In the genomic region with DNA sequence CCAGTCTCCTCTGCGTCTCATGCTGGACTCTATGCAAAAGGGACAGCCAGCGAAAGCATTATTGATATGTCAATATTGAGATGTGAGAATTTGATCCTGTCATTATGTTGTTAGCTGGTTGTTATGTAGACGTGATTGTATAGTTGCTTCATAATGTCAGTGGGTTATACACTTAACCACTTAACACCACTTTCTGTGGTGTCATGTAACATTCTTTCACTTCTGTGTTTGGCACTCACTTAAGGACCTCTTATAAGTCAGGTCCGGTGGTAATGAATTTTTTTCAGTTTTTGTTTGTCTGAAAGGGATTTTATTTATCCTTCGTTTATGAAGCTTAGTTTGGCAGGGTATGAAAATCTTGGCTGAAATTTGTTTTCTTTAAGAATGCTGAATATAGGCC, we compare ENCODE assay signal across 27 cellular contexts. TPM values are rescaled to one million over a fixed set of nuclear protein-coding genes. Genes with fewer than 3 reads are reported as not detected.
DNase-seq lines count a peak whose midpoint lies in the region; ATAC-seq, FAIRE-seq and TF ChIP-seq lines count a peak whose summit lies in the region.
"Had no signal": no experiment of that assay in that cellular context is flagged by ENCODE, and none has a peak within 500 bp of the region (broad histone marks: within the 10 kb centered on the region; RNA-seq: fewer than 3 reads in every experiment).

No MANE protein-coding gene starts in this region.

- no peak overlapping the region for H3K4me3 ChIP-seq in A549
- H3K4me3 ChIP-seq in Karpas-422 (ENCODE audit: low read length): no peak overlapping the region
- H3K4me3 ChIP-seq: BLaER1, GM23338, PC-9, SJCRH30 had no signal

- H3K27ac ChIP-seq in A549 (no peak overlapping the region), Karpas-422 (ENCODE audit: low read length) (no peak overlapping the region)
- H3K27ac ChIP-seq: BLaER1, PC-9, RWPE1, SJCRH30 had no signal

- no peaks in the 10 kb centered on the region for H3K79me2 ChIP-seq in Karpas-422 (ENCODE audit: low read length)

- peak overlapping the region; percentile 98 for H3K27ac Mint-ChIP-seq in dendritic cell treated with granulocyte-macrophage colony-stimulating factor and Interleukin-4, amounts not matched to agents 40 ng/mL and 50 ng/mL, for 4 days
- H3K27ac Mint-ChIP-seq: GM23338, IgD-negative memory B cell had no signal

- TF ChIP-seq EP300 in A549 (IDR thresholded peaks at IDR 0.05): no peak

- H3K4me1 ChIP-seq in A549 (no peaks in the 10 kb centered on the region), Karpas-422 (ENCODE audit: low read length) (peaks cover 35% of the 10 kb centered on the region)
- H3K4me1 ChIP-seq: SJCRH30 had no signal

- H3K36me3 Mint-ChIP-seq in dendritic cell treated with granulocyte-macrophage colony-stimulating factor and Interleukin-4, amounts not matched to agents 40 ng/mL and 50 ng/mL, for 4 days (ENCODE audit: low read depth): peaks cover 49% of the 10 kb centered on the region

- FAIRE-seq in A549 (lab: Jason Lieb, UNC): peak; percentile 32
- FAIRE-seq: D721Med, GM12892, GM18507, HTR-8/SVneo had no signal

- H2AFZ ChIP-seq in Karpas-422 (ENCODE audit: low read length): 0 out of 2 replicates have a peak overlapping the region, but pooled peaks have one; percentile 0
- H2AFZ ChIP-seq: GM23338, PC-9 had no signal

- H3K36me3 ChIP-seq in Karpas-422 (ENCODE audit: insufficient read depth, low read length): no peaks in the 10 kb centered on the region
- H3K36me3 ChIP-seq: BLaER1, SJCRH30 had no signal

- H4K20me1 ChIP-seq in Karpas-422 (ENCODE audit: insufficient read depth, low read depth, low read length): no peaks in the 10 kb centered on the region
- H4K20me1 ChIP-seq: BLaER1 had no signal

- WGBS in A549 (ENCODE audit: missing lambda C conversion rate): 12% methylated on average over 5 of the region's 5 CpGs

- H3K9me3 ChIP-seq in A549 (peaks cover 21% of the 10 kb centered on the region), Karpas-422 (ENCODE audit: low read length) (no peaks in the 10 kb centered on the region)
- H3K9me3 ChIP-seq: SJCRH30 had no signal

- no peaks in the 10 kb centered on the region for H3K27me3 Mint-ChIP-seq in dendritic cell treated with granulocyte-macrophage colony-stimulating factor and Interleukin-4, amounts not matched to agents 40 ng/mL and 50 ng/mL, for 4 days

- H3K9me3 Mint-ChIP-seq in dendritic cell treated with granulocyte-macrophage colony-stimulating factor and Interleukin-4, amounts not matched to agents 40 ng/mL and 50 ng/mL, for 4 days: no peaks in the 10 kb centered on the region
- H3K9me3 Mint-ChIP-seq: GM23338 had no signal

- H3K9me2 ChIP-seq in Karpas-422 (replicated peaks; ENCODE audit: insufficient read depth, low read length): no peaks in the 10 kb centered on the region

- DNase-seq in A549 (ENCODE audit: low read depth in 1 of 2, low spot score in 1 of 2): no peak
- DNase-seq in Karpas-422: peak; percentile 57
- peak; percentile 84 for DNase-seq in NCI-H748 treated with DMSO at 0.1 percent for 48 hours (lab: John Stamatoyannopoulos, UW)
- DNase-seq in activated CD4-positive, alpha-beta T cell treated with anti-CD3 and anti-CD28 coated beads, Interleukin-2, amount 50 U/mL, for 1 hour: no peak
- no peak for DNase-seq in left cardiac atrium
- no peak for DNase-seq in Kasumi-1 (lab: John Stamatoyannopoulos, UW)
- DNase-seq: DMS79, HCEC 1CT, NCI-H1417 treated with DMSO at 0.1 percent for 48 hours, NCI-H2081, NCI-H226, NCI-H524, PC-9, SJCRH30 had no signal

- TF ChIP-seq CTCF in A549 (IDR thresholded peaks at IDR 0.05): no peak

- peaks cover 87% of the 10 kb centered on the region for H3K4me1 Mint-ChIP-seq in dendritic cell treated with granulocyte-macrophage colony-stimulating factor and Interleukin-4, amounts not matched to agents 40 ng/mL and 50 ng/mL, for 4 days (ENCODE audit: low read depth)

- CTCF ChIA-PET in A549 (lab: Yijun Ruan, JAX): interaction anchor here (0.9 to 1.9 kb wide), 3 partner anchors 9 to 33 kb away, joined by 3 to 4 read pairs (median 3); no protein-coding TSS in a partner anchor

- no peak overlapping the region for H3K4me3 Mint-ChIP-seq in dendritic cell treated with granulocyte-macrophage colony-stimulating factor and Interleukin-4, amounts not matched to agents 40 ng/mL and 50 ng/mL, for 4 days
- H3K4me3 Mint-ChIP-seq: GM23338, IgD-negative memory B cell had no signal

- no peak overlapping the region for H3K9ac ChIP-seq in Karpas-422 (ENCODE audit: low read length)
- H3K9ac ChIP-seq: BLaER1 had no signal

- intact Hi-C loops in dendritic cell treated with granulocyte-macrophage colony-stimulating factor and Interleukin-4, amounts not matched to agents 40 ng/mL and 50 ng/mL, for 4 days (cut with micrococcal nuclease): no loop called here
- intact Hi-C loops in left cardiac atrium (cut with DNase I): no loop called here

- TF ChIP-seq RAD21 in A549 (conservative IDR thresholded peaks at IDR 0.05 in 1 of 2, IDR thresholded peaks at IDR 0.05 in 1 of 2): no peak

- no peak for TF ChIP-seq POLR2A in A549 (IDR thresholded peaks at IDR 0.05; ENCODE audit: low read length)

- ATAC-seq in A549: no peak
- no peak for ATAC-seq in HG03108 (IDR thresholded peaks at IDR 0.05; ENCODE audit: unreplicated experiment)
- no peak for ATAC-seq in left cardiac atrium
- ATAC-seq: GM23338 had no signal

- POLR2A ChIA-PET in A549 (lab: Yijun Ruan, JAX): no interaction called here

- H3K4me2 ChIP-seq in A549: no peak overlapping the region
- H3K4me2 ChIP-seq in Karpas-422 (ENCODE audit: low read depth, low read length, poor library complexity, severe bottlenecking): peak overlapping the region; percentile 2
- H3K4me2 ChIP-seq: BLaER1, GM23338, PC-9 had no signal

- H3K27me3 ChIP-seq in Karpas-422 (ENCODE audit: low read length): no peaks in the 10 kb centered on the region
- H3K27me3 ChIP-seq: BLaER1 had no signal

TF ChIP-seq in A549, 52 proteins besides CTCF, POLR2A, EP300 and RAD21:
- no peak for TF ChIP-seq TFCP2L1 (CRISPR knock-in tag; IDR thresholded peaks at IDR 0.05)
- TF ChIP-seq CHD4 (IDR thresholded peaks at IDR 0.05; ENCODE audit: borderline replicate concordance): no peak
- no peak for TF ChIP-seq GATA3 (IDR thresholded peaks at IDR 0.05; ENCODE audit: borderline replicate concordance)
- TF ChIP-seq ZC3H11A (IDR thresholded peaks at IDR 0.05): no peak
- TF ChIP-seq EHF (CRISPR knock-in tag; IDR thresholded peaks at IDR 0.05): no peak
- no peak for TF ChIP-seq CBX8 (IDR thresholded peaks at IDR 0.05)
- TF ChIP-seq PHF8 (IDR thresholded peaks at IDR 0.05; ENCODE audit: borderline replicate concordance, low read depth): no peak
- no peak for TF ChIP-seq HOXB13 (CRISPR knock-in tag; IDR thresholded peaks at IDR 0.05; ENCODE audit: low read depth)
- no peak for TF ChIP-seq EHMT2 (IDR thresholded peaks at IDR 0.05; ENCODE audit: low read depth)
- TF ChIP-seq HES2 (IDR thresholded peaks at IDR 0.05): no peak
- TF ChIP-seq HEYL (CRISPR knock-in tag; IDR thresholded peaks at IDR 0.05): no peak
- TF ChIP-seq NFE2L2 (conservative IDR thresholded peaks at IDR 0.05; ENCODE audit: low read length): no peak
- TF ChIP-seq RNF2 (IDR thresholded peaks at IDR 0.05; ENCODE audit: borderline replicate concordance, low read depth): no peak
- TF ChIP-seq FOSB (CRISPR knock-in tag; IDR thresholded peaks at IDR 0.05): no peak
- no peak for TF ChIP-seq RCOR1 (IDR thresholded peaks at IDR 0.05; ENCODE audit: low read depth, low read length)
- TF ChIP-seq CBX2 (IDR thresholded peaks at IDR 0.05; ENCODE audit: borderline replicate concordance, low read depth): no peak
- no peak for TF ChIP-seq NPAS2 (CRISPR knock-in tag; IDR thresholded peaks at IDR 0.05; ENCODE audit: borderline replicate concordance)

RNA-seq across cellular contexts. Expression of gene SIGLEC7, which starts 7.1 kb away (rescaled TPM):
- polyA plus RNA-seq in A549 (2011; rRNA removed) (not detected in 2 replicates), A549 (2017; fragmentation: RNase III; extraction: RNeasy Plus Mini Kit Qiagen cat#74134 plus additional on column Dnase treatment) (not detected in 3 replicates)
- polyA plus RNA-seq in A549 (2012; cell fraction: cytosol; rRNA removed): not detected in 2 replicates
- polyA plus RNA-seq in A549 (2012; cell fraction: nucleus; rRNA removed): not detected in 2 replicates
- polyA minus RNA-seq in A549 (2011; rRNA and poly(A)+ RNA removed): not detected in 2 replicates
- not detected in 2 replicates for total RNA-seq in Karpas-422 (2014; rRNA removed; shearing (Covaris generic); ENCODE audit: low replicate concordance)
- 1 to 10 TPM; 1.6 to 2.2 TPM for total RNA-seq in left cardiac atrium
- total RNA-seq: A673; GM23338; LHCN-M2; PC-9; SJCRH30; T-helper 1 cell treated with Interleukin-12 subunit alpha and Interleukin-12 subunit beta and Interleukin-4 antibody, amounts not matched to agents 30 ng/mL and 1 ng/mL, for 36 hours had no signal
- polyA plus RNA-seq: GM23338, IgD-negative memory B cell had no signal

RNA-seq across cellular contexts. Expression of gene SIGLEC9, which starts 10.3 kb away (rescaled TPM):
- polyA plus RNA-seq in A549 (2011; rRNA removed) (not detected in 2 replicates), A549 (2017; fragmentation: RNase III; extraction: RNeasy Plus Mini Kit Qiagen cat#74134 plus additional on column Dnase treatment) (not detected in 3 replicates)
- polyA plus RNA-seq in A549 (2012; cell fraction: cytosol; rRNA removed): not detected in 2 replicates
- polyA plus RNA-seq in A549 (2012; cell fraction: nucleus; rRNA removed): not detected in 2 replicates
- polyA minus RNA-seq in A549 (2011; rRNA and poly(A)+ RNA removed): not detected in 2 replicates
- total RNA-seq in Karpas-422 (2014; rRNA removed; shearing (Covaris generic); ENCODE audit: low replicate concordance): 0.14 TPM in 1 of 2 replicates, not detected in the other
- total RNA-seq in left cardiac atrium: 1 to 10 TPM; 5.1 to 6.6 TPM
- total RNA-seq: A673, GM23338, LHCN-M2, PC-9, SJCRH30 had no signal
- polyA plus RNA-seq: GM23338 had no signal

RNA-seq across cellular contexts. Expression of gene CTU1, which starts 26.8 kb away (rescaled TPM):
- polyA plus RNA-seq in A549 (2011; rRNA removed) (4.1 and 4.5 TPM in 2 replicates), A549 (2017; fragmentation: RNase III; extraction: RNeasy Plus Mini Kit Qiagen cat#74134 plus additional on column Dnase treatment) (7.0 to 7.4 TPM (median 7.3 TPM) in 3 replicates)
- 12.7 and 18.3 TPM in 2 replicates for polyA plus RNA-seq in A549 (2012; cell fraction: cytosol; rRNA removed)
- 23.6 and 38.1 TPM in 2 replicates for polyA plus RNA-seq in A549 (2012; cell fraction: nucleus; rRNA removed)
- polyA minus RNA-seq in A549 (2011; rRNA and poly(A)+ RNA removed): 6.0 and 6.5 TPM in 2 replicates
- total RNA-seq in Karpas-422 (2014; rRNA removed; shearing (Covaris generic); ENCODE audit: low replicate concordance): 3.2 and 25.5 TPM in 2 replicates
- total RNA-seq in left cardiac atrium: 1 to 10 TPM; 5.3 to 6.0 TPM

RNA-seq across cellular contexts. Expression of gene KLK14, which starts 52.3 kb away (rescaled TPM):
- 0.14 and 0.22 TPM in 2 replicates for polyA plus RNA-seq in A549 (2011; rRNA removed)
- polyA plus RNA-seq in A549 (2012; cell fraction: cytosol; rRNA removed): 0.19 and 0.23 TPM in 2 replicates
- 1.1 and 2.8 TPM in 2 replicates for polyA plus RNA-seq in A549 (2012; cell fraction: nucleus; rRNA removed)
- polyA plus RNA-seq in A549 (2017; fragmentation: RNase III; extraction: RNeasy Plus Mini Kit Qiagen cat#74134 plus additional on column Dnase treatment): 0.22 to 0.44 TPM in 2 of 3 replicates, not detected in the other
- polyA minus RNA-seq in A549 (2011; rRNA and poly(A)+ RNA removed): not detected in 2 replicates
- 0.48 TPM in 1 of 2 replicates, not detected in the other for total RNA-seq in Karpas-422 (2014; rRNA removed; shearing (Covaris generic); ENCODE audit: low replicate concordance)
- under 1 TPM; 0.21 to 0.31 TPM for total RNA-seq in left cardiac atrium
- total RNA-seq: GM23338, LHCN-M2, SJCRH30 had no signal
- polyA plus RNA-seq: IgD-negative memory B cell had no signal

Comparison
In these comparisons a context has a peak if more than half of its experiments do, and no peak if none do; other contexts are left out.
1. DNase-seq: peak in Karpas-422 (single experiment) and NCI-H748 treated with DMSO at 0.1 percent for 48 hours (single experiment); none in A549 (0 of 2), activated CD4-positive, alpha-beta T cell treated with anti-CD3 and anti-CD28 coated beads, Interleukin-2, amount 50 U/mL, for 1 hour (single experiment), left cardiac atrium (single experiment) and Kasumi-1 (0 of 2).